In genomic region chr16:19898924-19899604, GRCh38 we compare ENCODE assay signal across 8 cellular contexts. TPM values are rescaled to one million over a fixed set of nuclear protein-coding genes. Genes with fewer than 3 reads are reported as not detected.
DNase-seq lines count a peak whose midpoint lies in the region; ATAC-seq and TF ChIP-seq lines count a peak whose summit lies in the region.

No MANE protein-coding gene starts in this region.

- H3K36me3 Mint-ChIP-seq in progenitor cell of endocrine pancreas (ENCODE audit: insufficient read depth), result no peaks in the 10 kb centered on the region

- peak; percentile 78 for ATAC-seq in foreskin keratinocyte
- ATAC-seq in HG02884 (IDR thresholded peaks at IDR 0.05; ENCODE audit: unreplicated experiment), result no peak
- ATAC-seq in GM18511 (IDR thresholded peaks at IDR 0.05; ENCODE audit: unreplicated experiment), result no peak

- no peaks in the 10 kb centered on the region for H3K4me1 ChIP-seq in foreskin keratinocyte

- H3K9me3 Mint-ChIP-seq in progenitor cell of endocrine pancreas (ENCODE audit: low read depth), result no peaks in the 10 kb centered on the region

- H3K27me3 ChIP-seq in foreskin keratinocyte, result no peaks in the 10 kb centered on the region

- H3K27me3 Mint-ChIP-seq in progenitor cell of endocrine pancreas, result peaks cover 4% of the 10 kb centered on the region

- DNase-seq in COLO668 (lab: John Stamatoyannopoulos, UW; ENCODE audit: unreplicated experiment) (peak; percentile 64), H4 (ENCODE audit: low spot score) (peak; percentile 39), NCI-H345 treated with DMSO at 0.1 percent for 48 hours (lab: John Stamatoyannopoulos, UW; ENCODE audit: unreplicated experiment) (peak; percentile 40), foreskin keratinocyte (peak in 1 of 2 donors; percentile 38), progenitor cell of endocrine pancreas (ENCODE audit: low spot score, unreplicated experiment) (peak; percentile 29)
- DNase-seq in activated CD8-positive, alpha-beta memory T cell treated with anti-CD3 and anti-CD28 coated beads, Interleukin-2, amount 50 U/mL, for 4 hours, result peak; percentile 32

- no peak overlapping the region for H3K27ac ChIP-seq in foreskin keratinocyte

- H3K4me1 Mint-ChIP-seq in progenitor cell of endocrine pancreas (ENCODE audit: low read depth), result peaks cover 2% of the 10 kb centered on the region

- peak overlapping the region; percentile 10 for H3K27ac Mint-ChIP-seq in progenitor cell of endocrine pancreas

- peak; percentile 78 for TF ChIP-seq CTCF in foreskin keratinocyte (conservative IDR thresholded peaks at IDR 0.05)
- TF ChIP-seq CTCF in progenitor cell of endocrine pancreas (IDR thresholded peaks at IDR 0.05; ENCODE audit: unreplicated experiment), result peak; percentile 79

- no peak overlapping the region for H3K4me3 Mint-ChIP-seq in progenitor cell of endocrine pancreas (ENCODE audit: low read depth)

RNA-seq across cellular contexts. Expression of gene GPRC5B, which starts 14.4 kb away (rescaled TPM):
- total RNA-seq in H4 (2014; rRNA removed; shearing (Covaris generic)), result 0.76 and 1.8 TPM in 2 replicates
- total RNA-seq in foreskin keratinocyte (0.14 and 0.48 TPM in 2 replicates), progenitor cell of endocrine pancreas (40.6 and 44.3 TPM in 2 replicates)
- polyA plus RNA-seq in foreskin keratinocyte, result 0.13 and 0.63 TPM in 2 replicates

Comparison
In these comparisons a context has a peak if more than half of its experiments do, and no peak if none do; other contexts are left out.
1. RNA of gene GPRC5B, which starts 14.4 kb away (total RNA-seq): 40.6 to 44.3 TPM in progenitor cell of endocrine pancreas; 0.76 to 1.8 TPM in H4 and 0.14 to 0.48 TPM in foreskin keratinocyte; every median in the first group is over 10 times any median in the second.